ENCODE assay signal across 8 cellular contexts in the genomic region with DNA sequence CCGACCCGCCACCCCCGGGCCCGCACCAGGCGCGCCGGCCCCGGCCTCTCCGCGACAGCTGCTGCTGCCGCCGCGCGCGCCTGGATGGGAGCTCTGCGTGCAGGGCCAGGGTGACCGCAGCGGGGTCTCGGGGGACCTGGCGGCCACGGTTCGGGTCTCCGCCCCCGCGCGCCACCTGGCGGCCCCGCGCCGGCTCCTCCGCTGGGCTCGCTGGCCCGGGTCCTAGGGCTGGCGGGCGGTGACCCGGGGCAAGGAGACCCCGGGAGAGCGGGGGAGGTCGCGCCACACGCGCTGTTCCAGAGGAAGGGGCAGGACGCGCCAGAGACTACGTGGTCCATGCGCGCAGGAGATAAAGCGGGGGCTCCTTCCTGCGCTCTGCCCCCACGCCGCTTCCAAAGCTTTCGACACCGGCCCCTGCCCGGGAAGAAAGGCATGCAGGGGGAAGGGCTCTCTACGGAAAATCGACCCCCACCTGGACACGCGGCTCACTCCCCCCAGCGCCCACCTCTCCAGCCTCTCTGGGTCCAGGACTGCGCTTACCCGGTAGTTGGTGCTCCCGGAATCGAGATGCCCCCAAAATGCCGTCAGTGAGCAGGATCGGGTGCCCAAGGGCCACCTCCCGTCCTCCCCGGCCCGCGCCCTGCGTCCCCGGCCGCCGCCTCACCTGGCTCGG. TPM values are rescaled to one million over a fixed set of nuclear protein-coding genes. Genes with fewer than 3 reads are reported as not detected.
A peak's percentile ranks its signal among the peaks of the same experiment; 100 is the strongest.
DNase-seq lines count a peak whose midpoint lies in the region; ATAC-seq and TF ChIP-seq lines count a peak whose summit lies in the region.

No MANE protein-coding gene starts in this region.

- peaks cover 40% of the 10 kb centered on the region for H3K4me1 Mint-ChIP-seq in brain

- H3K36me3 Mint-ChIP-seq in brain: no peaks in the 10 kb centered on the region

- peak overlapping the region in 1 of 2 donors; percentile 82 for H3K9ac ChIP-seq in liver (ENCODE audit: low read depth in 1 of 2, low read length in 2 of 2)

- peaks cover 9 to 44% (median 34%) of the 10 kb centered on the region in 4 donors for H3K4me1 ChIP-seq in liver (ENCODE audit: control insufficient read depth in 4 of 4, insufficient read depth in 4 of 4, low read length in 3 of 4)

- H3K4me3 ChIP-seq in AG10803 (ENCODE audit: low read length) (peak overlapping the region; percentile 38), liver (ENCODE audit: low read depth in 1 of 3, low read length in 3 of 3) (peak overlapping the region; percentile 75 to 89 (median 76))

- TF ChIP-seq CTCF in AG10803 (conservative IDR thresholded peaks at IDR 0.05; ENCODE audit: low read length) (no peak), brain (conservative IDR thresholded peaks at IDR 0.05) (peak; percentile 49 to 67), liver (IDR thresholded peaks at IDR 0.05; ENCODE audit: low read depth, low read length, missing input control) (peak; percentile 54)

- peaks cover 0 to 10% (median under 1%) of the 10 kb centered on the region in 5 experiments for H3K9me3 Mint-ChIP-seq in brain

- DNase-seq in AG10803 (ENCODE audit: low read depth) (no peak), superior temporal gyrus (ENCODE audit: extremely low spot score) (no peak), DMS114 treated with DMSO at 0.1 percent for 48 hours (lab: John Stamatoyannopoulos, UW; ENCODE audit: unreplicated experiment) (no peak), hippocampal formation (lab: John Stamatoyannopoulos, UW) (no peak)

- H3K9me3 ChIP-seq in liver (ENCODE audit: control insufficient read depth in 4 of 4, low read length in 3 of 4): no peaks in the 10 kb centered on the region

- under 1% methylated on average over 74 of the region's 74 CpGs for WGBS in liver

- no peak overlapping the region for H3K27ac Mint-ChIP-seq in brain

- peak overlapping the region; percentile 91 to 95 for H3K27ac ChIP-seq in liver (ENCODE audit: low read depth in 1 of 2, low read length in 2 of 2)

- peak in 1 of 2 donors; percentile 31 for TF ChIP-seq RAD21 in liver (IDR thresholded peaks at IDR 0.05)

- H3K27me3 ChIP-seq in liver (ENCODE audit: control insufficient read depth in 4 of 4, insufficient read depth in 4 of 4, low read length in 3 of 4): no peaks in the 10 kb centered on the region

- peaks cover 87% of the 10 kb centered on the region for H3K27me3 Mint-ChIP-seq in brain

- peak; percentile 41 for ATAC-seq in HG02642 (IDR thresholded peaks at IDR 0.05; ENCODE audit: poor library complexity, unreplicated experiment)
- no peak for ATAC-seq in GM21619 (IDR thresholded peaks at IDR 0.05; ENCODE audit: unreplicated experiment)

- peak overlapping the region; percentile 52 to 84 (median 78) for H3K4me3 Mint-ChIP-seq in brain

- H3K36me3 ChIP-seq in liver (ENCODE audit: control insufficient read depth in 4 of 4, insufficient read depth in 3 of 4, low read depth in 1 of 4, low read length in 3 of 4): no peaks in the 10 kb centered on the region

TF ChIP-seq in liver, 16 proteins besides CTCF, POLR2A, EP300 and RAD21:
- TF ChIP-seq JUND (IDR thresholded peaks at IDR 0.05) (no peak), FOXA2 (IDR thresholded peaks at IDR 0.05) (no peak), NR2F2 (IDR thresholded peaks at IDR 0.05) (no peak), SP1 (IDR thresholded peaks at IDR 0.05) (no peak), FOXA1 (IDR thresholded peaks at IDR 0.05) (no peak), YY1 (IDR thresholded peaks at IDR 0.05) (no peak)
- TF ChIP-seq, protein P1, sequence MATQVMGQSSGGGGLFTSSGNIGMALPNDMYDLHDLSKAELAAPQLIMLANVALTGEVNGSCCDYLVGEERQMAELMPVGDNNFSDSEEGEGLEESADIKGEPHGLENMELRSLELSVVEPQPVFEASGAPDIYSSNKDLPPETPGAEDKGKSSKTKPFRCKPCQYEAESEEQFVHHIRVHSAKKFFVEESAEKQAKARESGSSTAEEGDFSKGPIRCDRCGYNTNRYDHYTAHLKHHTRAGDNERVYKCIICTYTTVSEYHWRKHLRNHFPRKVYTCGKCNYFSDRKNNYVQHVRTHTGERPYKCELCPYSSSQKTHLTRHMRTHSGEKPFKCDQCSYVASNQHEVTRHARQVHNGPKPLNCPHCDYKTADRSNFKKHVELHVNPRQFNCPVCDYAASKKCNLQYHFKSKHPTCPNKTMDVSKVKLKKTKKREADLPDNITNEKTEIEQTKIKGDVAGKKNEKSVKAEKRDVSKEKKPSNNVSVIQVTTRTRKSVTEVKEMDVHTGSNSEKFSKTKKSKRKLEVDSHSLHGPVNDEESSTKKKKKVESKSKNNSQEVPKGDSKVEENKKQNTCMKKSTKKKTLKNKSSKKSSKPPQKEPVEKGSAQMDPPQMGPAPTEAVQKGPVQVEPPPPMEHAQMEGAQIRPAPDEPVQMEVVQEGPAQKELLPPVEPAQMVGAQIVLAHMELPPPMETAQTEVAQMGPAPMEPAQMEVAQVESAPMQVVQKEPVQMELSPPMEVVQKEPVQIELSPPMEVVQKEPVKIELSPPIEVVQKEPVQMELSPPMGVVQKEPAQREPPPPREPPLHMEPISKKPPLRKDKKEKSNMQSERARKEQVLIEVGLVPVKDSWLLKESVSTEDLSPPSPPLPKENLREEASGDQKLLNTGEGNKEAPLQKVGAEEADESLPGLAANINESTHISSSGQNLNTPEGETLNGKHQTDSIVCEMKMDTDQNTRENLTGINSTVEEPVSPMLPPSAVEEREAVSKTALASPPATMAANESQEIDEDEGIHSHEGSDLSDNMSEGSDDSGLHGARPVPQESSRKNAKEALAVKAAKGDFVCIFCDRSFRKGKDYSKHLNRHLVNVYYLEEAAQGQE (IDR thresholded peaks at IDR 0.05): no peak

RNA-seq across cellular contexts. Expression of a gene that starts 0.5 kb away (rescaled TPM):
- polyA plus RNA-seq in brain (ENCODE audit: insufficient read depth, low read depth, low replicate concordance): 9.2 TPM
- total RNA-seq in liver: 10 to 100 TPM; 15.8 to 36.4 TPM
- 1 to 10 TPM; 5.4 to 9.0 TPM for polyA plus RNA-seq in liver
